ENCODE assay signal across 16 cellular contexts in the genomic region with DNA sequence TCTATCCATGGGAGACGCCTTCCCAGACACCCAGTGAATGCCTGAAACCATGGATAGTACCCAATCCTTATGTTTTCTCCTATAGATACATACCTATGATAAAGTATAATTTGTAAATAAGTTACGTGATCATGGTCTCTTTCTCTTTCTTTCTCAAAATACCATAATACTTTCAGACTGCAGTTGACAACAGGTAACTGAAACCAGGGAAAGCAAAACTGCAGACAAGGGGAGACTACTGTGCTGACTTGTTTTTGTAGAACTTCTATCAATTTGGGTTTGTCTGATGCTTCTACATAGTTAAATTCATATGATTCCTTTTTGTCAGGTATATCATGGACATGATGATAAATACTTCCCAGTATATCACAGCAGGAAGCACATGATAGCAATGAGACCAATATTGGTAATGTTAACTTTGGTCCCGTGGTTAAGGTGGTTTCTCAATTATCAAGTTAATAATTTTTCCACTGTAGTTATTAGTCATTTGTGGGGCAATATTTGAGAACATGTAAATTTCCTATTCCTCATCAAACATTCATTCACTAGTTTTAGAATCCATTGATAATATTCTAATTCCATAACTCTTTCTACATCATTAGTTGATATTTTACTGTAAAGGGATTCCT.
"Had no signal": no experiment of that assay in that cellular context is flagged by ENCODE, and none has a peak within 500 bp of the region (broad histone marks: within the 10 kb centered on the region; RNA-seq: fewer than 3 reads in every experiment).

No MANE protein-coding gene starts in this region.

- H3K27ac ChIP-seq: neutrophil had no signal

- FAIRE-seq: bronchial epithelial cell, endometrium, small intestine had no signal

- DNase-seq: activated CD4-positive, alpha-beta T cell treated with anti-CD3 and anti-CD28 coated beads, Interleukin-2, amount 50 U/mL, for 48 hours; activated effector memory CD4-positive, alpha-beta T cell treated with anti-CD3 and anti-CD28 coated beads, Interleukin-2, amount 50 U/mL, for 16 hours; activated naive CD8-positive, alpha-beta T cell treated with anti-CD3 and anti-CD28 coated beads for 36 hours; activated T-cell treated with anti-CD3 and anti-CD28 coated beads, Interleukin-2, amount 50 U/mL, for 4 hours; anterior cingulate cortex; left colon; mucosa of descending colon; naive thymus-derived CD8-positive, alpha-beta T cell; posterior cingulate gyrus; right cardiac atrium; small intestine had no signal

- H3K27me3 ChIP-seq: neutrophil had no signal

- H3K36me3 ChIP-seq: neutrophil had no signal

- H3K4me3 ChIP-seq: mucosa of descending colon had no signal

- ATAC-seq: activated CD4-positive, CD25-positive, alpha-beta regulatory T cell treated with anti-CD3 and anti-CD28 coated beads, Interleukin-2, amount 50 U/mL, for 24 hours; activated T-cell treated with anti-CD3 and anti-CD28 coated beads, Interleukin-2, amount 50 U/mL, for 4 hours; esophagus mucosa; left colon; mucosa of descending colon; naive thymus-derived CD8-positive, alpha-beta T cell; right cardiac atrium had no signal

- H3K9me3 ChIP-seq: mucosa of descending colon, neutrophil had no signal
